Comparison of ENCODE assay signal across 23 cellular contexts in the genomic region with DNA sequence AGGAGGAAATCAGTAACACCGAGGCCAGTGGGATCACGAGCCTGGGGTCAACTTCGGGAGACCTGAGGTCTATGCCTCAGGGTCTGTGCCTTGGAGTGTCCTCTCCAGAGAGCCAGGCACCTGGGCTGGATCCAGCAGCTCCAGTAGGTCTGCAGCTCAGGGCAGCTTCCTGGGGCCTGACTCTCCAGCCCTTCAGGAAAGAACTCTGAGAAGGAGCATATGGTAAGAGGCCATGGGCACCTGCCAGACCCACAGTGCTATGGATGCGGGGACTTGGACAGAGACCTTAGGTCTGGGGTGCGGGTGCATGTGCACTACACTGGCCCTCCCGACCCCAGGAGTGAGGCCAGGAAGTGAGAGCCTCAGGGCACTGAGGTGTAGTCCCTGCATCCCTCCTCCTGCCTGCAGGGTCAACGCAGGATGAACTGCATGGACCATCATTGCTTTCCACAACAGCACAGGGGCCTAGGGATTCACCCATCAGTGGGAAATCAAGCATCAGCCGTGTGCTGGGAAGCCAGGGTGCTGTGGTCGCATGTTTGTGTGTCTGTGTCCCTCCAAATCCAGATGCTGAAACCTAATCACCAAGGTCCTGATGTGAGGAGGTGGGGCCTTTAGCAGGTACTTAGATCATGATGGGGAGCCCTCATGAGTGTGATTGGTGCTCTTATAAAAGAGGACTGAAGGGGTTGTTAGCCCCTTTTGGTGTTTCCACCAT.
DNase-seq lines count a peak whose midpoint lies in the region; ATAC-seq, FAIRE-seq and TF ChIP-seq lines count a peak whose summit lies in the region.
"Had no signal": no experiment of that assay in that cellular context is flagged by ENCODE, and none has a peak within 500 bp of the region (broad histone marks: within the 10 kb centered on the region; RNA-seq: fewer than 3 reads in every experiment).

No MANE protein-coding gene starts in this region.

- no peaks in the 10 kb centered on the region for H3K9me3 Mint-ChIP-seq in activated T-cell treated with anti-CD3 and anti-CD28 coated beads, Interleukin-2, amount 50 U/mL, for 24 hours
- H3K9me3 Mint-ChIP-seq: CD8-positive, alpha-beta T cell had no signal

- CTCF ChIA-PET in H1 (lab: Charles Lee; ENCODE audit: partially characterized antibody), result interaction anchor here (1.7 to 1.8 kb wide), 2 partner anchors 7 to 43 kb away, joined by 4 read pairs; no protein-coding TSS in a partner anchor

- no peak for TF ChIP-seq RAD21 in H1 (IDR thresholded peaks at IDR 0.05 in 1 of 2, conservative IDR thresholded peaks at IDR 0.05 in 1 of 2; ENCODE audit: low read depth in 2 of 2, low read length in 2 of 2)

- H3K79me2 ChIP-seq in DND-41 (ENCODE audit: insufficient read depth, low read length) (no peaks in the 10 kb centered on the region), H1 (ENCODE audit: control insufficient read depth in 1 of 2, insufficient read depth in 2 of 2, low read length in 2 of 2) (no peaks in the 10 kb centered on the region)

- H3K56ac ChIP-seq in H1 (replicated peaks; ENCODE audit: insufficient read length, low read depth, low read length), result no peak overlapping the region

- H4K20me1 ChIP-seq in DND-41 (ENCODE audit: insufficient read depth, low read length) (no peaks in the 10 kb centered on the region), H1 (replicated peaks in 1 of 2; ENCODE audit: control insufficient read depth in 1 of 2, insufficient read depth in 2 of 2, low read length in 2 of 2) (no peaks in the 10 kb centered on the region)

- ATAC-seq in DND-41 (ENCODE audit: insufficient read depth, low read depth) (no peak), sciatic nerve (no peak)
- ATAC-seq: CD8-positive, alpha-beta T cell; Panc1 had no signal

- no peaks in the 10 kb centered on the region for H3K27me3 Mint-ChIP-seq in activated T-cell treated with anti-CD3 and anti-CD28 coated beads, Interleukin-2, amount 50 U/mL, for 24 hours

- TF ChIP-seq POLR2A in H1 (IDR thresholded peaks at IDR 0.05; ENCODE audit: control extremely low read depth in 1 of 2, low read depth in 2 of 2, low read length in 2 of 2), result no peak

- H3K23ac ChIP-seq in H1 (ENCODE audit: insufficient read length), result no peak overlapping the region

- no peak overlapping the region for H3K18ac ChIP-seq in H1 (ENCODE audit: extremely low read depth, low read length)

- H2BK120ac ChIP-seq in H1 (replicated peaks; ENCODE audit: low read depth, low read length), result no peak overlapping the region

- no peak overlapping the region for H3K14ac ChIP-seq in H1 (ENCODE audit: insufficient read length)

- no peak overlapping the region for H3K9ac ChIP-seq in DND-41 (ENCODE audit: low read depth, low read length)
- H3K9ac ChIP-seq in H1 (replicated peaks in 1 of 4; ENCODE audit: extremely low read depth in 1 of 4, low read depth in 3 of 4, low read length in 3 of 4), result no peak overlapping the region
- H3K9ac ChIP-seq: KMS-11, SK-N-SH had no signal

- peaks cover 17% of the 10 kb centered on the region for H3K4me1 Mint-ChIP-seq in activated T-cell treated with anti-CD3 and anti-CD28 coated beads, Interleukin-2, amount 50 U/mL, for 24 hours (ENCODE audit: low read depth)

- no peaks in the 10 kb centered on the region for H3K36me3 Mint-ChIP-seq in activated T-cell treated with anti-CD3 and anti-CD28 coated beads, Interleukin-2, amount 50 U/mL, for 24 hours (ENCODE audit: low read depth)
- H3K36me3 Mint-ChIP-seq: CD8-positive, alpha-beta T cell had no signal

- no peak overlapping the region for H3K4me2 ChIP-seq in DND-41 (ENCODE audit: insufficient read depth, low read length)
- H3K4me2 ChIP-seq in H1 (ENCODE audit: insufficient read depth in 1 of 2, low read depth in 2 of 2, low read length in 2 of 2), result no peak overlapping the region
- H3K4me2 ChIP-seq: KMS-11 had no signal

- no peaks in the 10 kb centered on the region for H3K79me1 ChIP-seq in H1 (ENCODE audit: low read depth, low read length)

- no peaks in the 10 kb centered on the region for H3K23me2 ChIP-seq in H1 (ENCODE audit: low read depth, low read length)

- H2BK15ac ChIP-seq in H1 (ENCODE audit: low read length), result no peak overlapping the region

- H3K27ac ChIP-seq in DND-41 (ENCODE audit: low read length) (peak overlapping the region; percentile 79; the same call in 1 of the 2 replicates), H1 (ENCODE audit: low read depth, low read length) (no peak overlapping the region)
- H3K27ac ChIP-seq: KMS-11 had no signal

- H3K36me3 ChIP-seq in DND-41 (ENCODE audit: insufficient read depth, low read length), result no peaks in the 10 kb centered on the region
- no peaks in the 10 kb centered on the region for H3K36me3 ChIP-seq in H1 (ENCODE audit: control insufficient read depth in 2 of 4, insufficient read depth in 4 of 4, low read length in 3 of 4)

- no peak for TF ChIP-seq EP300 in H1 (IDR thresholded peaks at IDR 0.05; ENCODE audit: borderline replicate concordance in 1 of 2, low read depth in 2 of 2, low read length in 2 of 2)

- H4K5ac ChIP-seq in H1 (ENCODE audit: insufficient read length, low read depth, low read length), result no peak overlapping the region

- H4K91ac ChIP-seq in H1 (replicated peaks; ENCODE audit: insufficient read length, low read length), result no peak overlapping the region

- no peak for FAIRE-seq in H1 (lab: Jason Lieb, UNC)
- FAIRE-seq: G401.6 had no signal

- H4K8ac ChIP-seq in H1 (ENCODE audit: extremely low read depth, insufficient read depth, low read length), result no peak overlapping the region

- H3K4me3 ChIP-seq in DND-41 (ENCODE audit: low read depth in 1 of 2, low read length in 2 of 2), result no peak overlapping the region
- no peak overlapping the region for H3K4me3 ChIP-seq in H1 (ENCODE audit: extremely low read depth in 1 of 4, insufficient read depth in 2 of 4, low read depth in 3 of 4, low read length in 4 of 4)

- H3K9me3 ChIP-seq in DND-41 (ENCODE audit: insufficient read depth, low read length, severe bottlenecking), result no peaks in the 10 kb centered on the region
- peaks cover 0 to 3% of the 10 kb centered on the region in 2 experiments; a peak in 1 of 4 replicates for H3K9me3 ChIP-seq in H1 (ENCODE audit: insufficient read depth in 2 of 2, low read depth in 1 of 2, low read length in 1 of 2)
- H3K9me3 ChIP-seq: SK-N-SH had no signal

- no peak overlapping the region for H3K4me3 Mint-ChIP-seq in activated T-cell treated with anti-CD3 and anti-CD28 coated beads, Interleukin-2, amount 50 U/mL, for 24 hours

- H3K27ac Mint-ChIP-seq in activated T-cell treated with anti-CD3 and anti-CD28 coated beads, Interleukin-2, amount 50 U/mL, for 24 hours, result peak overlapping the region; percentile 76

- H3K4me1 ChIP-seq in DND-41 (ENCODE audit: insufficient read depth, low read length), result peaks cover 29% of the 10 kb centered on the region
- H3K4me1 ChIP-seq in H1 (replicated peaks in 1 of 4; ENCODE audit: control insufficient read depth in 3 of 4, insufficient read depth in 4 of 4, low read length in 3 of 4), result peaks cover 0 to 18% (median 5%) of the 10 kb centered on the region in 4 experiments; a peak in 4 of 7 replicates

- POLR2A ChIA-PET in H1 (lab: Charles Lee; ENCODE audit: partially characterized antibody), result no interaction called here

- H2AFZ ChIP-seq in DND-41 (ENCODE audit: low read depth, low read length), result 0 out of 2 replicates have a peak overlapping the region, but pooled peaks have one; percentile 69
- H2AFZ ChIP-seq in H1 (ENCODE audit: low read length), result no peak overlapping the region

- no peak overlapping the region for H2AK5ac ChIP-seq in H1 (ENCODE audit: low read depth, low read length)

- no peak overlapping the region for H3K4ac ChIP-seq in H1 (replicated peaks; ENCODE audit: insufficient read length, low read depth, low read length)

- no peak overlapping the region for H2BK5ac ChIP-seq in H1 (ENCODE audit: low read depth, low read length)

- 94% methylated on average over 9 of the region's 9 CpGs; no CpG with 5 or more reads in 1 of the 2 experiments for WGBS in H1 (ENCODE audit: extremely low coverage in 1 of 2, insufficient coverage in 1 of 2, insufficient read length in 1 of 2, insufficient replicate concordance in 2 of 2, low coverage in 1 of 2, low lambda C conversion rate in 2 of 2, missing lambda C conversion rate in 1 of 2), 2 experiments

- no peak for DNase-seq in activated T-cell treated with anti-CD3 and anti-CD28 coated beads, Interleukin-2, amount 50 U/mL, for 24 hours
- DNase-seq in activated T-cell treated with anti-CD3 and anti-CD28 coated beads for 4 hours (no peak), DND-41 (no peak), H1 (ENCODE audit: low read depth in 1 of 2, low spot score in 2 of 2) (peak in 1 of 2 experiments; percentile 26), sciatic nerve (ENCODE audit: low spot score) (peak; percentile 31), anterior cingulate cortex (lab: John Stamatoyannopoulos, UW) (no peak), GF-D8 (lab: John Stamatoyannopoulos, UW) (no peak), ureter (ENCODE audit: low spot score) (no peak)
- DNase-seq: AML-193; Calu3; CD8-positive, alpha-beta T cell; DMS153; IMR-90; NCI-H1105; NCI-H146; NCI-H2029 treated with DMSO at 0.1 percent for 48 hours; NCI-H345; NCI-H774; SIG-M5; SK-N-SH had no signal

- H3K27me3 ChIP-seq in DND-41 (ENCODE audit: insufficient read depth, low read length, poor library complexity), result no peaks in the 10 kb centered on the region
- H3K27me3 ChIP-seq in H1 (replicated peaks in 1 of 4; ENCODE audit: control insufficient read depth in 3 of 4, extremely low read depth in 1 of 4, insufficient read depth in 3 of 4, low read length in 3 of 4), result no peaks in the 10 kb centered on the region

- H2BK20ac ChIP-seq in H1 (ENCODE audit: low read length), result no peak overlapping the region

- TF ChIP-seq CTCF in DND-41 (IDR thresholded peaks at IDR 0.05; ENCODE audit: borderline replicate concordance, extremely low read depth, low read length, poor library complexity, severe bottlenecking) (no peak), H1 (IDR thresholded peaks at IDR 0.05; ENCODE audit: control extremely low read depth in 1 of 3, insufficient read depth in 1 of 3, low read depth in 1 of 3, low read length in 3 of 3) (no peak)

- intact Hi-C loops in sciatic nerve (cut with DNase I), result no loop called here

- peak overlapping the region; percentile 27; the same call in 1 of the 2 replicates for H2BK12ac ChIP-seq in H1 (ENCODE audit: low read depth, low read length)

TF ChIP-seq in H1, 55 proteins besides CTCF, POLR2A, EP300 and RAD21 (continues in another document):
- TF ChIP-seq KDM1A (IDR thresholded peaks at IDR 0.05; ENCODE audit: borderline replicate concordance, low read length) (no peak), SP1 (IDR thresholded peaks at IDR 0.05; ENCODE audit: low read depth, low read length) (no peak), POLR2AphosphoS5 (IDR thresholded peaks at IDR 0.05; ENCODE audit: low read depth, low read length) (no peak), MAFK (IDR thresholded peaks at IDR 0.05; ENCODE audit: low read depth, low read length) (no peak), NRF1 (IDR thresholded peaks at IDR 0.05; ENCODE audit: low read depth, low read length) (no peak)
- TF ChIP-seq, protein P1, sequence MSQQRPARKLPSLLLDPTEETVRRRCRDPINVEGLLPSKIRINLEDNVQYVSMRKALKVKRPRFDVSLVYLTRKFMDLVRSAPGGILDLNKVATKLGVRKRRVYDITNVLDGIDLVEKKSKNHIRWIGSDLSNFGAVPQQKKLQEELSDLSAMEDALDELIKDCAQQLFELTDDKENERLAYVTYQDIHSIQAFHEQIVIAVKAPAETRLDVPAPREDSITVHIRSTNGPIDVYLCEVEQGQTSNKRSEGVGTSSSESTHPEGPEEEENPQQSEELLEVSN (IDR thresholded peaks at IDR 0.05), result no peak
